18 cellular contexts compared by ENCODE assay signal in genomic region chr6:72969666-72970065, GRCh38.
"Had no signal": no experiment of that assay in that cellular context is flagged by ENCODE, and none has a peak within 500 bp of the region (broad histone marks: within the 10 kb centered on the region; RNA-seq: fewer than 3 reads in every experiment).

No MANE protein-coding gene starts in this region.

- H3K4me3 ChIP-seq: heart left ventricle, lower lobe of right lung, right atrium auricular region, upper lobe of left lung had no signal

- H3K4me1 ChIP-seq: heart left ventricle, lower lobe of right lung, right atrium auricular region, upper lobe of left lung had no signal

- H3K9me3 ChIP-seq: heart left ventricle, lower lobe of right lung, right atrium auricular region, upper lobe of left lung had no signal

- H3K27ac ChIP-seq: heart left ventricle, lower lobe of right lung, right atrium auricular region, upper lobe of left lung had no signal

- H3K36me3 ChIP-seq: heart left ventricle, lower lobe of right lung, right atrium auricular region, upper lobe of left lung had no signal

- DNase-seq: activated CD8-positive, alpha-beta memory T cell treated with anti-CD3 and anti-CD28 coated beads, Interleukin-2, amount 50 U/mL, for 48 hours; activated naive CD4-positive, alpha-beta T cell; activated T-cell treated with anti-CD3 and anti-CD28 coated beads, Interleukin-2, amount 50 U/mL, for 4 hours; amniotic stem cell; cortex of kidney; endodermal cell; heart left ventricle; kidney; lower lobe of right lung; natural killer cell; stimulated activated CD4-positive, alpha-beta T cell treated with anti-CD3 and anti-CD28 coated beads, Interleukin-12 subunit alpha, Interleukin-12 subunit beta, amount 100 ng/mL, for 4 hours; stimulated activated CD4-positive, alpha-beta T cell treated with anti-CD3 and anti-CD28 coated beads, Interleukin-4, amount 100 ng/mL, for 4 hours; stimulated activated naive CD8-positive, alpha-beta T cell treated with anti-CD3 and anti-CD28 coated beads, Interleukin-15, Interleukin-2, amounts not matched to agents 100 U/mL and 50 U/mL, for 24 hours; T-helper 1 cell; upper lobe of left lung had no signal

- ATAC-seq: activated T-cell treated with anti-CD3 and anti-CD28 coated beads, Interleukin-2, amount 50 U/mL, for 4 hours; heart left ventricle; left lobe of liver; lower lobe of right lung; natural killer cell; stimulated activated naive CD8-positive, alpha-beta T cell treated with anti-CD3 and anti-CD28 coated beads, Interleukin-15, Interleukin-2, amounts not matched to agents 100 U/mL and 50 U/mL, for 24 hours; WTC11 had no signal

- H3K27me3 ChIP-seq: heart left ventricle, right atrium auricular region, upper lobe of left lung had no signal
